Comparison of ENCODE assay signal across 1 cellular context in genomic region chr1:26277719-26278118, GRCh38.
TF ChIP-seq lines count a peak whose summit lies in the region.

No MANE protein-coding gene starts in this region.

TF ChIP-seq in GM12878, 131 proteins besides CTCF, POLR2A, EP300 and RAD21:
- TF ChIP-seq CBX5 (IDR thresholded peaks at IDR 0.05; ENCODE audit: low read depth), result no peak
- TF ChIP-seq SUPT20H (IDR thresholded peaks at IDR 0.05; ENCODE audit: borderline replicate concordance, control insufficient read depth, low read depth, low read length), result no peak
- no peak for TF ChIP-seq NR2C1 (IDR thresholded peaks at IDR 0.05)
- TF ChIP-seq POLR2AphosphoS5 (IDR thresholded peaks at IDR 0.05; ENCODE audit: low read length), result no peak
- no peak for TF ChIP-seq TCF3 (IDR thresholded peaks at IDR 0.05; ENCODE audit: borderline replicate concordance, insufficient read depth, low read depth, low read length)
- no peak for TF ChIP-seq ESRRA (IDR thresholded peaks at IDR 0.05; ENCODE audit: low read length)
- no peak for TF ChIP-seq MYB (IDR thresholded peaks at IDR 0.05; ENCODE audit: borderline replicate concordance, low read depth, low read length)
- no peak for TF ChIP-seq PML (IDR thresholded peaks at IDR 0.05; ENCODE audit: low read length)
- no peak for TF ChIP-seq ASH2L (IDR thresholded peaks at IDR 0.05; ENCODE audit: borderline replicate concordance, low read depth)
- TF ChIP-seq TCF7 (IDR thresholded peaks at IDR 0.05; ENCODE audit: borderline replicate concordance), result no peak
- TF ChIP-seq CBX3 (IDR thresholded peaks at IDR 0.05; ENCODE audit: borderline replicate concordance, low read depth), result no peak
- no peak for TF ChIP-seq STAT1 (conservative IDR thresholded peaks at IDR 0.05)
